ENCODE assay signal across 20 cellular contexts in genomic region chr3:8864570-8865350, GRCh38.
DNase-seq lines count a peak whose midpoint lies in the region; ATAC-seq, FAIRE-seq and TF ChIP-seq lines count a peak whose summit lies in the region.
"Had no signal": no experiment of that assay in that cellular context is flagged by ENCODE, and none has a peak within 500 bp of the region (broad histone marks: within the 10 kb centered on the region; RNA-seq: fewer than 3 reads in every experiment).

No MANE protein-coding gene starts in this region.

- H3K27me3 ChIP-seq in mammary epithelial cell (ENCODE audit: insufficient read depth, low read length) = no peaks in the 10 kb centered on the region
- H3K27me3 ChIP-seq: esophagus muscularis mucosa, heart left ventricle, Peyer's patch had no signal

- no peak overlapping the region for H2AFZ ChIP-seq in mammary epithelial cell (ENCODE audit: low read depth, low read length)

- H3K27ac ChIP-seq in kidney (ENCODE audit: low read depth in 2 of 2, low read length in 2 of 2) (no peak overlapping the region), mammary epithelial cell (ENCODE audit: insufficient read depth, low read depth, low read length) (no peak overlapping the region)
- H3K27ac ChIP-seq: esophagus muscularis mucosa, heart left ventricle, Peyer's patch had no signal

- dilution Hi-C loops in mammary epithelial cell (cut with HindIII; ENCODE audit: low sequenced_read_pairs) = no loop called here

- DNase-seq in RCC 7860 (ENCODE audit: low spot score) = peak; percentile 13
- DNase-seq in kidney = no peak
- DNase-seq in renal cortical epithelial cell (ENCODE audit: low read depth) = peak; percentile 66
- no peak for DNase-seq in NCI-H1694 (lab: John Stamatoyannopoulos, UW)
- DNase-seq in left ventricle myocardium superior = no peak
- DNase-seq in mammary epithelial cell = no peak
- DNase-seq in superior temporal gyrus (ENCODE audit: extremely low spot score) = no peak
- DNase-seq: activated CD4-positive, alpha-beta T cell treated with anti-CD3 and anti-CD28 coated beads, Interleukin-2, amount 50 U/mL, for 1 hour; activated CD8-positive, alpha-beta memory T cell treated with anti-CD3 and anti-CD28 coated beads, Interleukin-2, amount 50 U/mL, for 48 hours; activated gamma-delta T cell; effector CD4-positive, alpha-beta T cell; heart left ventricle; immature natural killer cell; NCI-H1436; NCI-H774; Peyer's patch; stimulated activated naive CD8-positive, alpha-beta T cell treated with anti-CD3 and anti-CD28 coated beads, Interleukin-15, Interleukin-2, amounts not matched to agents 100 U/mL and 50 U/mL, for 24 hours; SW 1271 had no signal

- TF ChIP-seq CTCF in kidney (IDR thresholded peaks at IDR 0.05; ENCODE audit: borderline replicate concordance, extremely low read depth, insufficient read depth) = no peak
- no peak for TF ChIP-seq CTCF in mammary epithelial cell (conservative IDR thresholded peaks at IDR 0.05 in 1 of 2, IDR thresholded peaks at IDR 0.05 in 1 of 2; ENCODE audit: extremely low read depth in 1 of 2, insufficient read depth in 1 of 2, low read depth in 1 of 2, low read length in 2 of 2)

- in situ Hi-C loops in mammary epithelial cell (cut with MboI; ENCODE audit: low sequenced_read_pairs in 2 of 2) = no loop called here

- H3K9ac ChIP-seq in kidney (ENCODE audit: low read length in 2 of 2) = peak overlapping the region in 1 of 2 donors; percentile 63
- H3K9ac ChIP-seq in mammary epithelial cell (ENCODE audit: insufficient read depth, low read length) = no peak overlapping the region

- FAIRE-seq in RCC 7860 (lab: Jason Lieb, UNC) (no peak), kidney (lab: Jason Lieb, UNC) (no peak)

- H3K4me3 ChIP-seq in kidney (ENCODE audit: low read length in 2 of 2) = peak overlapping the region; percentile 74 to 78
- no peak overlapping the region for H3K4me3 ChIP-seq in mammary epithelial cell (replicated peaks in 1 of 3; ENCODE audit: insufficient read depth in 1 of 3, low read depth in 2 of 3, low read length in 3 of 3)
- H3K4me3 ChIP-seq: esophagus muscularis mucosa, Peyer's patch had no signal

- intact Hi-C loops in kidney (cut with DNase I) = no loop called here
- intact Hi-C loops in left ventricle myocardium superior (cut with micrococcal nuclease) = no loop called here
- intact Hi-C loops in mammary epithelial cell (cut with micrococcal nuclease) = no loop called here

- ATAC-seq in GM19351 (IDR thresholded peaks at IDR 0.05; ENCODE audit: unreplicated experiment) = peak; percentile 71
- ATAC-seq in left ventricle myocardium superior = no peak
- ATAC-seq: heart left ventricle; stimulated activated naive CD8-positive, alpha-beta T cell treated with anti-CD3 and anti-CD28 coated beads, Interleukin-15, Interleukin-2, amounts not matched to agents 100 U/mL and 50 U/mL, for 24 hours had no signal

- BruUV-seq in mammary epithelial cell (replicated peaks; lab: Mats Ljungman, UMichigan) = no TSS peak

- H4K20me1 ChIP-seq in mammary epithelial cell (ENCODE audit: insufficient read depth, low read length) = no peaks in the 10 kb centered on the region

- H3K9me3 ChIP-seq in kidney (ENCODE audit: control insufficient read depth in 1 of 2, low read length in 2 of 2) (no peaks in the 10 kb centered on the region), mammary epithelial cell (replicated peaks; ENCODE audit: insufficient read depth, low read length) (no peaks in the 10 kb centered on the region)
- H3K9me3 ChIP-seq: esophagus muscularis mucosa, heart left ventricle, Peyer's patch had no signal

- no peaks in the 10 kb centered on the region for H3K36me3 ChIP-seq in kidney (ENCODE audit: control insufficient read depth in 1 of 2, insufficient read depth in 2 of 2, low read length in 2 of 2)
- H3K36me3 ChIP-seq in mammary epithelial cell (ENCODE audit: insufficient read depth, low read length) = no peaks in the 10 kb centered on the region
- H3K36me3 ChIP-seq: esophagus muscularis mucosa, heart left ventricle, Peyer's patch had no signal

- CTCF ChIA-PET in mammary epithelial cell (lab: Charles Lee; ENCODE audit: low non-redundant PET) = no interaction called here

- WGBS in mammary epithelial cell (ENCODE audit: low coverage, missing lambda C conversion rate) = over 99% methylated on average over 13 of the region's 14 CpGs

- H3K4me2 ChIP-seq in mammary epithelial cell (ENCODE audit: insufficient read depth, low read depth, low read length) = no peak overlapping the region

- no peaks in the 10 kb centered on the region for H3K4me1 ChIP-seq in kidney (ENCODE audit: control insufficient read depth in 1 of 2, insufficient read depth in 1 of 2, low read depth in 1 of 2, low read length in 2 of 2)
- peaks cover 12% of the 10 kb centered on the region for H3K4me1 ChIP-seq in mammary epithelial cell (ENCODE audit: insufficient read depth, low read length)
- H3K4me1 ChIP-seq: esophagus muscularis mucosa, heart left ventricle, Peyer's patch had no signal

- no peaks in the 10 kb centered on the region for H3K79me2 ChIP-seq in mammary epithelial cell (ENCODE audit: insufficient read depth, low read length)

Comparison
In these comparisons a context has a peak if more than half of its experiments do, and no peak if none do; other contexts are left out.
1. DNase-seq: peak in RCC 7860 (single experiment) and renal cortical epithelial cell (single experiment); none in kidney (single experiment), NCI-H1694 (single experiment), left ventricle myocardium superior (single experiment), mammary epithelial cell (single experiment) and superior temporal gyrus (single experiment).
2. H3K4me3 ChIP-seq: peak in kidney (2 of 2); none in mammary epithelial cell (0 of 3).